Comparison of ENCODE assay signal across 27 cellular contexts in the genomic region with DNA sequence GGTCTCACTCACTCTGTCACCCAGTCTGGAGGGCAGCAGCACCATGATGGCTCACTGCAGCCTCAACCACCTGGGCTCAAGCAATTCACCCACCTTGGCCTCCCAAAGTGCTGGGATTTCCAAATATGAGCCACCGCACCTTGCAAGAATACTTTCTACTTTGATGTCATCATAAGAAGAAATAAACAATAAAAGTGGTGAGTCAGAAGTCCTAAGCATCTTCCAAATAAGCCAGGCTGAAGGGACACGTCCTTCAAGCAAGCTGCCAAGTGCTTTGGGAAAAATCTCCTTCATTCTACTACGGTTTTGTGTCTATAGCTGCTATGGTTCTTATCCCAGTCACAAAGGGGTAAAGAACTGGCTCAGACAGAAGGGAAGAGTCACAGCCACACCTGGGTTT. TPM values are rescaled to one million over a fixed set of nuclear protein-coding genes. Genes with fewer than 3 reads are reported as not detected.
"Had no signal": no experiment of that assay in that cellular context is flagged by ENCODE, and none has a peak within 500 bp of the region (broad histone marks: within the 10 kb centered on the region; RNA-seq: fewer than 3 reads in every experiment).

No MANE protein-coding gene starts in this region.

- H3K36me3 ChIP-seq: ascending aorta, colonic mucosa, left lung, neural progenitor cell, thoracic aorta, upper lobe of left lung had no signal

- H3K4me2 ChIP-seq: hepatocyte, neural progenitor cell, smooth muscle cell had no signal

- H3K4me1 ChIP-seq: ascending aorta, colonic mucosa had no signal

- ATAC-seq: activated CD4-positive, CD25-positive, alpha-beta regulatory T cell treated with anti-CD3 and anti-CD28 coated beads, Interleukin-2, amount 50 U/mL, for 24 hours; activated naive CD8-positive, alpha-beta T cell treated with anti-CD3 and anti-CD28 coated beads, Interleukin-2, amount 50 U/mL, for 24 hours; activated T-cell treated with anti-CD3 and anti-CD28 coated beads, Interleukin-2, amount 50 U/mL, for 72 hours; left lung; naive thymus-derived CD8-positive, alpha-beta T cell; sciatic nerve had no signal

- DNase-seq: activated CD4-positive, alpha-beta memory T cell treated with anti-CD3 and anti-CD28 coated beads, Interleukin-2, amount 10 ng/mL, durations not matched to agents 7 days and 5 days; activated CD4-positive, alpha-beta T cell treated with anti-CD3 and anti-CD28 coated beads, Interleukin-2, amount 10 ng/mL, durations not matched to agents 24 days and 14 days; activated effector memory CD4-positive, alpha-beta T cell treated with anti-CD3 and anti-CD28 coated beads, Interleukin-2, amount 50 U/mL, for 16 hours; activated naive CD4-positive, alpha-beta T cell treated with anti-CD3 and anti-CD28 coated beads, Interleukin-2, amount 50 U/mL, for 16 hours; activated naive CD8-positive, alpha-beta T cell treated with anti-CD3 and anti-CD28 coated beads, Interleukin-2, amount 50 U/mL, for 24 hours; activated T-cell treated with anti-CD3 and anti-CD28 coated beads, Interleukin-2, amount 50 U/mL, for 72 hours; colonic mucosa; dorsolateral prefrontal cortex; glutamatergic neuron; immature natural killer cell; kidney glomerular epithelial cell; naive thymus-derived CD8-positive, alpha-beta T cell; stimulated activated CD4-positive, alpha-beta T cell treated with anti-CD3 and anti-CD28 coated beads, Interleukin-15, amount 100 ng/mL, for 24 hours; stimulated activated CD4-positive, alpha-beta T cell treated with anti-CD3 and anti-CD28 coated beads, Interleukin-2, amount 100 ng/mL, for 48 hours; stimulated activated naive CD4-positive, alpha-beta T cell; upper lobe of left lung had no signal

- H3K27ac ChIP-seq: ascending aorta, colonic mucosa, dorsolateral prefrontal cortex, epithelial cell of prostate, hepatocyte, left lung, neural progenitor cell, thoracic aorta, upper lobe of left lung had no signal

- FAIRE-seq: frontal cortex had no signal

- H3K27me3 ChIP-seq: ascending aorta, colonic mucosa, dorsolateral prefrontal cortex, hepatocyte, left lung, neural progenitor cell, upper lobe of left lung had no signal

- H3K4me3 ChIP-seq: ascending aorta, colonic mucosa, dorsolateral prefrontal cortex, hepatocyte, left lung, lung, neural progenitor cell, smooth muscle cell, thoracic aorta, upper lobe of left lung had no signal

- H3K9me3 ChIP-seq: ascending aorta, colonic mucosa, left lung, thoracic aorta, upper lobe of left lung had no signal

RNA-seq across cellular contexts. Expression of a gene that starts 48.1 kb away (rescaled TPM):
- total RNA-seq: ascending aorta, hepatocyte, smooth muscle cell had no signal
- polyA plus RNA-seq: hepatocyte, smooth muscle cell had no signal
